In genomic region chr6:161168281-161168891, GRCh38 we compare ENCODE assay signal across 8 cellular contexts.
A peak's percentile ranks its signal among the peaks of the same experiment; 100 is the strongest.
DNase-seq lines count a peak whose midpoint lies in the region; ATAC-seq and TF ChIP-seq lines count a peak whose summit lies in the region.
"Had no signal": no experiment of that assay in that cellular context is flagged by ENCODE, and none has a peak within 500 bp of the region (broad histone marks: within the 10 kb centered on the region; RNA-seq: fewer than 3 reads in every experiment).

No MANE protein-coding gene starts in this region.

- ATAC-seq in Panc1 (peak; percentile 74), HG02970 (IDR thresholded peaks at IDR 0.05; ENCODE audit: low FRiP score, unreplicated experiment) (no peak), HG03354 (IDR thresholded peaks at IDR 0.05; ENCODE audit: poor library complexity, severe bottlenecking, unreplicated experiment) (no peak)

- no peak for TF ChIP-seq POLR2A in erythroblast (IDR thresholded peaks at IDR 0.05; ENCODE audit: low read length)

- in situ Hi-C loops in Panc1 (cut with HindIII; ENCODE audit: low pct_unique_long_range_greater_than_20kb, low sequenced_read_pairs) = no loop called here

- H3K27ac ChIP-seq in Panc1 (ENCODE audit: low read length) = no peak overlapping the region

- POLR2A ChIA-PET in Panc1 (lab: Charles Lee) = no interaction called here

- no peaks in the 10 kb centered on the region for H3K4me1 ChIP-seq in Panc1 (ENCODE audit: control insufficient read depth, insufficient read depth, low read length)

- TF ChIP-seq CTCF in Panc1 (IDR thresholded peaks at IDR 0.05) = no peak

- BruUV-seq in Panc1 (replicated peaks; lab: Mats Ljungman, UMichigan) = no TSS peak

- H3K36me3 ChIP-seq in Panc1 (ENCODE audit: control insufficient read depth, insufficient read depth, low read length) = no peaks in the 10 kb centered on the region

- H3K27me3 ChIP-seq in Panc1 (ENCODE audit: control insufficient read depth, insufficient read depth, low read length) = no peaks in the 10 kb centered on the region

- DNase-seq in HK-2 (ENCODE audit: unreplicated experiment) = peak; percentile 85
- DNase-seq in Panc1 (ENCODE audit: low read depth, low spot score) = peak; percentile 89
- DNase-seq in fibroblast of the conjunctiva (ENCODE audit: low read depth) = peak; percentile 93
- peak; percentile 99 for DNase-seq in smooth muscle cell of the brain vasculature (ENCODE audit: low read depth, low spot score)
- DNase-seq in erythroblast (lab: John Stamatoyannopoulos, UW) = no peak

- no peaks in the 10 kb centered on the region for H3K9me3 ChIP-seq in Panc1 (ENCODE audit: control insufficient read depth, insufficient read depth, low read depth, low read length)

- intact Hi-C loops in Panc1 (cut with micrococcal nuclease; ENCODE audit: unreplicated experiment) = no loop called here

- CTCF ChIA-PET in Panc1 (lab: Charles Lee) = no interaction called here

- H3K4me3 ChIP-seq in Panc1 (ENCODE audit: low read depth in 2 of 2, low read length in 2 of 2) = no peak overlapping the region
- H3K4me3 ChIP-seq: lung had no signal

Comparison
In these comparisons a context has a peak if more than half of its experiments do, and no peak if none do; other contexts are left out.
1. DNase-seq: peak in HK-2 (single experiment), Panc1 (single experiment), fibroblast of the conjunctiva (single experiment) and smooth muscle cell of the brain vasculature (single experiment); none in erythroblast (0 of 2).